8 cellular contexts compared by ENCODE assay signal in the genomic region with DNA sequence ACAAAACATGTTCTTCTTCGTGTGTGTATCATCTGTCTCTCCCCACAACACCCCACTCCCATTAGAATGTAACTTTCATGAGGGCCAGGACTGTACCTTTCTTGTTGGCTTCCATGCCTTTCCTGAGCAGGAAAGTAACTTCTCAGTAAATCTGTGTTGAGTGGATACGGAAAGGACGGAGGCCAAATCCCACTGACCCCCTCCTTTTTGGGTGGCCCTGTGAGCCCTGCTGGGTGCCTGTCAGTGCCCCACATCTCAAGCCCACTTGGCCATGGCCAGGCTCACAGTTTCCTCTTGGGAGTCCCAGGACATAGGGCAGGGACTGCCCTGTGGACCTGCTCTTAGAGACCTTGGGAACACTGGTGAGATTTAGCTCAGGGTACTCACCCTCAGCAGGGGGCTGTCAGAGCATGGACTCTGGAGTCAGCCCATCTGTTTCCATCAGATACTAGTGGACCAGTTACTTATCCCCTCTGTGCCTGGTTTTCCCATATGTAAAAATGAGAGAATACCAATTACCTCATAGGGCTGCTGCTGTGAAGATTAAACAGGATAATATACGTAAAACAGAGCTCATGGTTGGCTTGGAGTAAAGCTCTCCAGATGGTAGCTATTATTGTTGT. TPM values are rescaled to one million over a fixed set of nuclear protein-coding genes. Genes with fewer than 3 reads are reported as not detected.
DNase-seq lines count a peak whose midpoint lies in the region; ATAC-seq and TF ChIP-seq lines count a peak whose summit lies in the region.

No MANE protein-coding gene starts in this region.

- peak overlapping the region; percentile 39 for H3K9ac ChIP-seq in OCI-LY3 (ENCODE audit: low read length)

- H3K4me2 ChIP-seq in OCI-LY3 (ENCODE audit: low read length), result peak overlapping the region; percentile 55

- H3K36me3 ChIP-seq in OCI-LY3 (replicated peaks; ENCODE audit: low read depth, low read length) (peaks cover 17% of the 10 kb centered on the region), esophagus (ENCODE audit: control insufficient read depth in 2 of 2, insufficient read depth in 2 of 2, low read length in 1 of 2) (no peaks in the 10 kb centered on the region)

- TF ChIP-seq CTCF in GM10266 (IDR thresholded peaks at IDR 0.05; ENCODE audit: control insufficient read depth, insufficient read depth, low read depth, missing control alignments) (no peak), OCI-LY3 (IDR thresholded peaks at IDR 0.05; ENCODE audit: low read depth, low read length) (no peak)

- no peak overlapping the region for H2AFZ ChIP-seq in OCI-LY3 (ENCODE audit: low read depth, low read length)

- TF ChIP-seq POLR2A in erythroblast (IDR thresholded peaks at IDR 0.05; ENCODE audit: low read length), result no peak

- no peaks in the 10 kb centered on the region for H3K9me3 ChIP-seq in OCI-LY3 (ENCODE audit: insufficient read depth, low read length)
- no peaks in the 10 kb centered on the region for H3K9me3 ChIP-seq in esophagus (ENCODE audit: control insufficient read depth in 2 of 2, insufficient read depth in 1 of 2, low read depth in 1 of 2, low read length in 1 of 2)

- no peak overlapping the region for H3K27ac ChIP-seq in OCI-LY3 (ENCODE audit: low read length)
- peak overlapping the region; percentile 64 to 69 for H3K27ac ChIP-seq in esophagus (ENCODE audit: low read depth in 2 of 2, low read length in 1 of 2)

- H3K27me3 ChIP-seq in OCI-LY3 (ENCODE audit: low read depth, low read length) (no peaks in the 10 kb centered on the region), esophagus (ENCODE audit: control insufficient read depth in 1 of 2, insufficient read depth in 2 of 2, low read length in 2 of 2) (peaks cover 3 to 5% of the 10 kb centered on the region in 2 donors)

- ATAC-seq in HG03280 (IDR thresholded peaks at IDR 0.05; ENCODE audit: unreplicated experiment), result no peak

- peaks cover 20% of the 10 kb centered on the region for H3K79me2 ChIP-seq in OCI-LY3 (ENCODE audit: low read length)

- no peaks in the 10 kb centered on the region for H4K20me1 ChIP-seq in OCI-LY3 (ENCODE audit: insufficient read depth, low read length)

- H3K4me1 ChIP-seq in OCI-LY3 (ENCODE audit: low read length) (peaks cover 15% of the 10 kb centered on the region), esophagus (ENCODE audit: control insufficient read depth in 2 of 2, insufficient read depth in 2 of 2, low read length in 1 of 2) (peaks cover 0 to 12% of the 10 kb centered on the region in 2 donors)

- DNase-seq in GM10266 (ENCODE audit: extremely low spot score) (peak; percentile 14), skeletal muscle cell (ENCODE audit: low read depth) (no peak), erythroblast (lab: John Stamatoyannopoulos, UW) (no peak), RKO (ENCODE audit: low spot score) (no peak), nucleus accumbens (lab: John Stamatoyannopoulos, UW) (no peak)

- H3K4me3 ChIP-seq in OCI-LY3 (ENCODE audit: low read length) (peak overlapping the region; percentile 61), esophagus (ENCODE audit: low read depth in 1 of 2, low read length in 2 of 2) (peak overlapping the region in 1 of 2 donors; percentile 64), skeletal muscle cell (ENCODE audit: low read depth, low read length) (peak overlapping the region; percentile 56)

- 70 to 71% methylated on average over 4 of the region's 4 CpGs for WGBS in esophagus, 2 donors

RNA-seq across cellular contexts. Expression of a gene that starts 1.1 kb away (rescaled TPM):
- polyA plus RNA-seq in esophagus, result 10 to 100 TPM in 1 of 2 donors, 1 to 10 TPM in 1; 4.8 to 38.4 TPM
